Comparison of ENCODE assay signal across 11 cellular contexts in genomic region chr2:211093743-211094303, GRCh38.
DNase-seq lines count a peak whose midpoint lies in the region; ATAC-seq and TF ChIP-seq lines count a peak whose summit lies in the region.
"Had no signal": no experiment of that assay in that cellular context is flagged by ENCODE, and none has a peak within 500 bp of the region (broad histone marks: within the 10 kb centered on the region; RNA-seq: fewer than 3 reads in every experiment).

No MANE protein-coding gene starts in this region.

- TF ChIP-seq CTCF in GM12873 (IDR thresholded peaks at IDR 0.05; ENCODE audit: insufficient read depth, low read depth, low read length, missing control alignments): peak; percentile 53
- TF ChIP-seq CTCF in Panc1 (IDR thresholded peaks at IDR 0.05): peak; percentile 57; the same call in 1 of the 2 replicates

- DNase-seq in H4 (ENCODE audit: low spot score): peak; percentile 6
- DNase-seq in Panc1 (ENCODE audit: low read depth, low spot score): no peak
- DNase-seq in left kidney (ENCODE audit: low read depth, low spot score): peak; percentile 7
- DNase-seq in Ammon's horn (ENCODE audit: low spot score): no peak
- DNase-seq in EL: no peak
- no peak for DNase-seq in GM03348 (ENCODE audit: low spot score)
- DNase-seq: NCI-H1417 treated with DMSO at 0.1 percent for 48 hours had no signal

- H3K27ac ChIP-seq in Panc1 (ENCODE audit: low read length): no peak overlapping the region
- H3K27ac ChIP-seq: prostate gland, thoracic aorta had no signal

- CTCF ChIA-PET in Panc1 (lab: Charles Lee): no interaction called here

- ATAC-seq in Panc1: no peak
- ATAC-seq in HG03095 (IDR thresholded peaks at IDR 0.05; ENCODE audit: unreplicated experiment): no peak

- intact Hi-C loops in Panc1 (cut with micrococcal nuclease; ENCODE audit: unreplicated experiment): no loop called here

- no peaks in the 10 kb centered on the region for H3K9me3 ChIP-seq in Panc1 (ENCODE audit: control insufficient read depth, insufficient read depth, low read depth, low read length)
- H3K9me3 ChIP-seq: prostate gland, thoracic aorta had no signal

- no peaks in the 10 kb centered on the region for H3K36me3 ChIP-seq in Panc1 (ENCODE audit: control insufficient read depth, insufficient read depth, low read length)
- H3K36me3 ChIP-seq: prostate gland, thoracic aorta had no signal

- no peaks in the 10 kb centered on the region for H3K27me3 ChIP-seq in Panc1 (ENCODE audit: control insufficient read depth, insufficient read depth, low read length)

- BruUV-seq in Panc1 (replicated peaks; lab: Mats Ljungman, UMichigan): no TSS peak

- no peak overlapping the region for H3K4me3 ChIP-seq in Panc1 (ENCODE audit: low read depth in 2 of 2, low read length in 2 of 2)
- H3K4me3 ChIP-seq: prostate gland, thoracic aorta had no signal

- POLR2A ChIA-PET in Panc1 (lab: Charles Lee): no interaction called here

- in situ Hi-C loops in Panc1 (cut with HindIII; ENCODE audit: low pct_unique_long_range_greater_than_20kb, low sequenced_read_pairs): no loop called here

- no peaks in the 10 kb centered on the region for H3K4me1 ChIP-seq in Panc1 (ENCODE audit: control insufficient read depth, insufficient read depth, low read length)
- H3K4me1 ChIP-seq: prostate gland had no signal

Comparison
In these comparisons a context has a peak if more than half of its experiments do, and no peak if none do; other contexts are left out.
1. DNase-seq: peak in H4 (single experiment) and left kidney (single experiment); none in Panc1 (single experiment), Ammon's horn (single experiment), EL (single experiment) and GM03348 (single experiment).